In genomic region chr9:87011551-87011950, GRCh38 we compare ENCODE assay signal across 5 cellular contexts.
"Had no signal": no experiment of that assay in that cellular context is flagged by ENCODE, and none has a peak within 500 bp of the region (broad histone marks: within the 10 kb centered on the region; RNA-seq: fewer than 3 reads in every experiment).

No MANE protein-coding gene starts in this region.

- H3K4me3 ChIP-seq: GM23338, K562 had no signal

- DNase-seq: H9, HCEC 1CT, IMR-90 had no signal

- H3K27ac Mint-ChIP-seq: GM23338, H9 had no signal

- H3K4me1 Mint-ChIP-seq: GM23338, H9 had no signal

- ATAC-seq: GM23338, K562 had no signal

- H3K4me3 Mint-ChIP-seq: GM23338, H9 had no signal

- H3K9me3 Mint-ChIP-seq: GM23338, H9 had no signal
